11 cellular contexts compared by ENCODE assay signal in the genomic region with DNA sequence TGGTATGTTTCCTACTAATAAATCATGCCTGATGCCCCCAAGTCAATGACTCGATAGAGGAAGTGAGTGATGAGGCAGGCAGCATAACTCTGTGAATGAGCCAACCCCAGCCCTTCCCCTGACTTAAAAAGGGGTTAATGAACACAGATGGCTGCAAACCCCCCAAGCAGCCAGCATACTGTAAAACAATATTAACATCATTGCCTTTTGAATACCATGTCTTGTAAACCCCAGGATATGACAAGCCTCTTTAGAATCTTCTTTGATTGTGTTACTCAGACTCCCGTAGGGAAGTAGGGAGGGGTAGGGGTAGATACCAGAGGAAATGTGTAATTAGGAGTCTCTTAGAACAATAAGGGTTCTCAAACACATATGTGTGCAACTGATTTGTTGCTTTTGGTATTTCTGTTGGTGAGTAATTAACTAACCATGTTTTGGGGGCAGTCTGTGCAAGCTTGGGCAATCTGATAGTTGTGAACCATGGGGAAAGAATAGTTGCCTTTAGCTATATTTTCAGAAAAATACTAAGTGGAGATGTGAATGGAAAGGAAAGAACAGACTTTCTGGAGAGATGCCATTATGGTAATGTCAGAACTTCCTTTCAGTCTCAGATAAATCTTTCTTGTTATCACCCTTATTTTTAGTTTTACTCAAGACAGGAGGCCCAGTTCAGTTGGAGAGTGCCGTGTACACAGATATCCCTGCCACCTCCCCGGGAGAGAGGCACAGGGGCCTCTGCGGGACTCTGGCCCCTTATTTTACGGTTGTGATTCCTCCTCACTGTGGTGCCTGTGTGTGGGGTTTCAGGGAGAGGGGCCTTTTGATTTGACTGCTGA.
DNase-seq lines count a peak whose midpoint lies in the region; ATAC-seq and TF ChIP-seq lines count a peak whose summit lies in the region.
"Had no signal": no experiment of that assay in that cellular context is flagged by ENCODE, and none has a peak within 500 bp of the region (broad histone marks: within the 10 kb centered on the region; RNA-seq: fewer than 3 reads in every experiment).

No MANE protein-coding gene starts in this region.

- no peak overlapping the region for H3K4me3 Mint-ChIP-seq in activated CD8-positive, alpha-beta T cell treated with anti-CD3 and anti-CD28 coated beads, Interleukin-2, amount 10 ng/mL, durations not matched to agents 7 days and 5 days
- H3K4me3 Mint-ChIP-seq: activated T-cell treated with anti-CD3 and anti-CD28 coated beads, Interleukin-2, amount 50 U/mL, for 72 hours; CD8-positive, alpha-beta T cell; neural crest cell had no signal

- H3K27ac Mint-ChIP-seq in activated CD8-positive, alpha-beta T cell treated with anti-CD3 and anti-CD28 coated beads, Interleukin-2, amount 10 ng/mL, durations not matched to agents 7 days and 5 days, result no peak overlapping the region
- H3K27ac Mint-ChIP-seq: activated T-cell treated with anti-CD3 and anti-CD28 coated beads, Interleukin-2, amount 50 U/mL, for 72 hours; CD8-positive, alpha-beta T cell had no signal

- DNase-seq in AG09319 (ENCODE audit: extremely low read depth, low read depth) (peak; percentile 90), NCI-H460 (ENCODE audit: extremely low read depth, low read depth) (peak; percentile 24), dermis blood vessel endothelial cell (peak; percentile 97), kidney tubule cell (ENCODE audit: low spot score) (peak; percentile 100), NCI-H2107 treated with DMSO at 0.1 percent for 48 hours (lab: John Stamatoyannopoulos, UW; ENCODE audit: unreplicated experiment) (no peak)
- DNase-seq in NK-92 treated with Interleukin-12 subunit alpha and Interleukin-12 subunit beta, amount 100 ng/mL, for 24 hours (lab: John Stamatoyannopoulos, UW), result no peak
- no peak for DNase-seq in activated CD4-positive, alpha-beta T cell treated with anti-CD3 and anti-CD28 coated beads for 1 hour
- no peak for DNase-seq in activated CD8-positive, alpha-beta T cell treated with anti-CD3 and anti-CD28 coated beads, Interleukin-2, amount 10 ng/mL, durations not matched to agents 7 days and 5 days
- DNase-seq: activated T-cell treated with anti-CD3 and anti-CD28 coated beads, Interleukin-2, amount 50 U/mL, for 72 hours; CD8-positive, alpha-beta T cell had no signal

- POLR2A ChIA-PET in activated CD8-positive, alpha-beta T cell treated with anti-CD3 and anti-CD28 coated beads, Interleukin-2, amount 10 ng/mL, durations not matched to agents 7 days and 5 days (lab: Charles Lee), result no interaction called here

- no peaks in the 10 kb centered on the region for H3K4me1 Mint-ChIP-seq in activated CD8-positive, alpha-beta T cell treated with anti-CD3 and anti-CD28 coated beads, Interleukin-2, amount 10 ng/mL, durations not matched to agents 7 days and 5 days (ENCODE audit: low read depth)

- TF ChIP-seq CTCF in AG09319 (IDR thresholded peaks at IDR 0.05; ENCODE audit: low read depth, low read length), result no peak

- H3K9me3 Mint-ChIP-seq in activated CD8-positive, alpha-beta T cell treated with anti-CD3 and anti-CD28 coated beads, Interleukin-2, amount 10 ng/mL, durations not matched to agents 7 days and 5 days (ENCODE audit: insufficient read depth), result peaks cover 4% of the 10 kb centered on the region
- H3K9me3 Mint-ChIP-seq: CD8-positive, alpha-beta T cell had no signal

- ATAC-seq in activated CD8-positive, alpha-beta T cell treated with anti-CD3 and anti-CD28 coated beads, Interleukin-2, amount 10 ng/mL, durations not matched to agents 7 days and 5 days, result no peak
- ATAC-seq: activated T-cell treated with anti-CD3 and anti-CD28 coated beads, Interleukin-2, amount 50 U/mL, for 72 hours; CD8-positive, alpha-beta T cell had no signal

- CTCF ChIA-PET in activated CD8-positive, alpha-beta T cell treated with anti-CD3 and anti-CD28 coated beads, Interleukin-2, amount 10 ng/mL, durations not matched to agents 7 days and 5 days (lab: Charles Lee), result no interaction called here

- H3K27me3 Mint-ChIP-seq in activated CD8-positive, alpha-beta T cell treated with anti-CD3 and anti-CD28 coated beads, Interleukin-2, amount 10 ng/mL, durations not matched to agents 7 days and 5 days (ENCODE audit: low read depth), result no peaks in the 10 kb centered on the region

- H3K36me3 Mint-ChIP-seq in activated CD8-positive, alpha-beta T cell treated with anti-CD3 and anti-CD28 coated beads, Interleukin-2, amount 10 ng/mL, durations not matched to agents 7 days and 5 days (ENCODE audit: low read depth), result no peaks in the 10 kb centered on the region
- H3K36me3 Mint-ChIP-seq: CD8-positive, alpha-beta T cell had no signal

Comparison
In these comparisons a context has a peak if more than half of its experiments do, and no peak if none do; other contexts are left out.
1. DNase-seq: peak in AG09319 (single experiment), NCI-H460 (single experiment), dermis blood vessel endothelial cell (single experiment) and kidney tubule cell (single experiment); none in NK-92 treated with Interleukin-12 subunit alpha and Interleukin-12 subunit beta, amount 100 ng/mL, for 24 hours (single experiment), activated CD4-positive, alpha-beta T cell treated with anti-CD3 and anti-CD28 coated beads for 1 hour (single experiment), activated CD8-positive, alpha-beta T cell treated with anti-CD3 and anti-CD28 coated beads, Interleukin-2, amount 10 ng/mL, durations not matched to agents 7 days and 5 days (single experiment) and NCI-H2107 treated with DMSO at 0.1 percent for 48 hours (single experiment).